Comparison of ENCODE assay signal across 15 cellular contexts in genomic region chr17:19933221-19933620, GRCh38.
"Had no signal": no experiment of that assay in that cellular context is flagged by ENCODE, and none has a peak within 500 bp of the region (broad histone marks: within the 10 kb centered on the region; RNA-seq: fewer than 3 reads in every experiment).

No MANE protein-coding gene starts in this region.

- DNase-seq: activated CD4-positive, CD25-positive, alpha-beta regulatory T cell treated with anti-CD3 and anti-CD28 coated beads, Interleukin-2, amount 50 U/mL, for 72 hours; activated naive CD4-positive, alpha-beta T cell; hippocampal formation; mesendoderm; occipital lobe; psoas muscle; stimulated activated CD4-positive, alpha-beta T cell treated with anti-CD3 and anti-CD28 coated beads, Interleukin-12 subunit alpha, Interleukin-12 subunit beta, amount 100 ng/mL, for 4 hours; stimulated activated CD4-positive, alpha-beta T cell treated with anti-CD3 and anti-CD28 coated beads, Interleukin-2, amount 100 ng/mL, for 48 hours; stimulated activated naive B cell treated with anti-CD40 and anti-IgM and Interleukin-4, amounts not matched to agents 10 μg/mL and 1 μg/mL and 100 μg/mL, for 72 hours; T-helper 9 cell had no signal

- H3K4me1 ChIP-seq: ascending aorta, psoas muscle, suprapubic skin had no signal

- FAIRE-seq: colon, endometrium had no signal

- H3K27me3 ChIP-seq: ascending aorta, cardiac muscle cell, suprapubic skin had no signal

- H3K9me3 ChIP-seq: ascending aorta, psoas muscle, suprapubic skin had no signal

- H3K4me3 ChIP-seq: ascending aorta, cardiac muscle cell, psoas muscle, suprapubic skin had no signal

- H3K27ac ChIP-seq: ascending aorta, cardiac muscle cell, psoas muscle, suprapubic skin had no signal
